In the genomic region with DNA sequence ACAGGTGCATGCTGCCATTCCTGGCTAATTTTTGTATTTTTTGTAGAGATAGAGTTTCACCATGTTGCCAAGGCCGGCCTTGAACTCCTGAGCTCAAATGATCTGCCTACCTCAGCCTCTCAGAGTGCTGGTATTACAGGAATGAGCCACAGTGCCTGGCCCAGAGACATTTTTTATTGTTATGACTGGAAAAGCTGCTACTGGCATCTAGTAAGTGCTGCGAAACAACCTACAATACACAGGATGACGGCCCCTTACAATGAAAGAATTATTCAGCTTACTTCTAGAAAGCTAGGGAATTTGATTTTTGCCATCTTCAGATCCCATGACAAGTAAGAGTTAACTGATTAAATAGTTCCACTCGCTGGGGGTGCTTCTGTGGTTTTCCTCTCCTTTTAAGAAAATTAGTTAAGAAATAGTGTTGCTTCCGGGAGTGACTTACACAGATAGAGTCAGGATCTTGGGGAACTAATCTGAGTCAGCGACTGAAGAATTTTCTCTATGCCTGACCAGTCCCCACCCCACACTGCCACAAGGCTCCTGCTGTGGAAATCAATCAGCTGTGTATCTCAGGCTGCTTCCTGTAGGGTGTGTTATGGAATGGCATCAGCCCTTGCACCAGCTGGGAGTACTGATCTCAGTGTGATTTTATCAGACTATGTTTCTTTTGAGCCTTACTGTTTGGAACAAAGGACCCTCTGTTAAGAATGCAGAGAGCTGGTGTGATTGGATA, we compare ENCODE assay signal across 8 cellular contexts.
DNase-seq lines count a peak whose midpoint lies in the region; ATAC-seq and TF ChIP-seq lines count a peak whose summit lies in the region.

No MANE protein-coding gene starts in this region.

- H3K27ac Mint-ChIP-seq in brain: peak overlapping the region; percentile 67 to 97 (median 76)

- H3K27me3 Mint-ChIP-seq in brain: no peaks in the 10 kb centered on the region

- ATAC-seq in GM19463 (IDR thresholded peaks at IDR 0.05; ENCODE audit: unreplicated experiment): peak; percentile 63
- peak; percentile 92 for ATAC-seq in RWPE2 (ENCODE audit: low read depth)
- ATAC-seq in HG03469 (IDR thresholded peaks at IDR 0.05; ENCODE audit: unreplicated experiment): no peak
- ATAC-seq in HG03378 (IDR thresholded peaks at IDR 0.05; ENCODE audit: unreplicated experiment): no peak

- TF ChIP-seq CTCF in RWPE2 (IDR thresholded peaks at IDR 0.05; ENCODE audit: poor library complexity, severe bottlenecking): no peak
- no peak for TF ChIP-seq CTCF in brain (conservative IDR thresholded peaks at IDR 0.05)

- H3K9me3 ChIP-seq in RWPE2 (ENCODE audit: severe bottlenecking): no peaks in the 10 kb centered on the region

- H3K27me3 ChIP-seq in RWPE2 (ENCODE audit: insufficient read depth, poor library complexity, severe bottlenecking): no peaks in the 10 kb centered on the region

- peaks cover 60% of the 10 kb centered on the region for H3K4me1 ChIP-seq in RWPE2 (ENCODE audit: insufficient read depth, poor library complexity, severe bottlenecking)

- peak overlapping the region; percentile 21 to 68 (median 50) for H3K4me3 Mint-ChIP-seq in brain

- H3K36me3 ChIP-seq in RWPE2 (ENCODE audit: low read depth): peaks cover 21% of the 10 kb centered on the region

- H3K9me3 Mint-ChIP-seq in brain: no peaks in the 10 kb centered on the region

- H3K4me1 Mint-ChIP-seq in brain: peaks cover 79% of the 10 kb centered on the region

- H3K4me3 ChIP-seq in RWPE2 (ENCODE audit: severe bottlenecking): no peak overlapping the region

- DNase-seq in 8988T: peak; percentile 51
- peak; percentile 91 for DNase-seq in RWPE2 (ENCODE audit: low spot score)
- DNase-seq in kidney glomerular epithelial cell (lab: John Stamatoyannopoulos, UW): peak; percentile 100
- DNase-seq in stimulated activated CD4-positive, alpha-beta T cell treated with anti-CD3 and anti-CD28 coated beads, Interleukin-15, amount 100 ng/mL, for 24 hours: peak; percentile 64

- peak overlapping the region; percentile 91 for H3K27ac ChIP-seq in RWPE2 (ENCODE audit: poor library complexity, severe bottlenecking)

- peaks cover 7% of the 10 kb centered on the region for H3K36me3 Mint-ChIP-seq in brain

Comparison
In these comparisons a context has a peak if more than half of its experiments do, and no peak if none do; other contexts are left out.
1. ATAC-seq: peak in GM19463 (single experiment) and RWPE2 (single experiment); none in HG03469 (single experiment) and HG03378 (single experiment).
2. Peak in every context shown above with its lines, with median percentiles within 50 percentile points of each other: DNase-seq.